In genomic region chr20:48831702-48832422, GRCh38 we compare ENCODE assay signal across 8 cellular contexts. TPM values are rescaled to one million over a fixed set of nuclear protein-coding genes. Genes with fewer than 3 reads are reported as not detected.
A peak's percentile ranks its signal among the peaks of the same experiment; 100 is the strongest.
DNase-seq lines count a peak whose midpoint lies in the region; ATAC-seq and TF ChIP-seq lines count a peak whose summit lies in the region.

No MANE protein-coding gene starts in this region.

- no peak for TF ChIP-seq CTCF in PC-9 (conservative IDR thresholded peaks at IDR 0.05)
- TF ChIP-seq CTCF in fibroblast of mammary gland (conservative IDR thresholded peaks at IDR 0.05; ENCODE audit: control insufficient read depth, insufficient read depth, low read depth, low read length) = no peak

- peak overlapping the region; percentile 34 for H3K4me2 ChIP-seq in PC-9

- DNase-seq in EL (peak; percentile 82), PC-9 (peak; percentile 86 to 88), fibroblast of mammary gland (ENCODE audit: low read depth) (peak; percentile 70), renal cortical epithelial cell (ENCODE audit: low read depth) (peak; percentile 21), DMS153 treated with DMSO at 0.1 percent for 48 hours (lab: John Stamatoyannopoulos, UW; ENCODE audit: unreplicated experiment) (no peak), NCI-H1417 (lab: John Stamatoyannopoulos, UW) (no peak)

- no TSS peak for BruUV-seq in PC-9 (replicated peaks; lab: Mats Ljungman, UMichigan)

- H2AFZ ChIP-seq in PC-9 = no peak overlapping the region

- peaks cover 28% of the 10 kb centered on the region for H3K4me1 ChIP-seq in PC-9 (replicated peaks; ENCODE audit: insufficient read depth)

- CTCF ChIA-PET in PC-9 (lab: Charles Lee) = interaction anchor here (0.5 kb wide), 1 partner anchor 68 kb away, joined by 3 read pairs; no protein-coding TSS in a partner anchor

- H3K36me3 ChIP-seq in PC-9 (ENCODE audit: low read depth) = no peaks in the 10 kb centered on the region

- no peaks in the 10 kb centered on the region for H3K79me2 ChIP-seq in PC-9 (ENCODE audit: low read depth)

- peak overlapping the region; percentile 59 for H3K27ac ChIP-seq in PC-9

- no peaks in the 10 kb centered on the region for H4K20me1 ChIP-seq in PC-9 (ENCODE audit: insufficient read depth)

- no peaks in the 10 kb centered on the region for H3K9me3 ChIP-seq in PC-9 (ENCODE audit: insufficient read depth, low read depth)

- intact Hi-C loops in PC-9 (cut with micrococcal nuclease; ENCODE audit: unreplicated experiment) = loop anchor here (1.0 to 5.0 kb wide), 3 partner anchors 44 to 150 kb away; no protein-coding TSS in a partner anchor

- no peaks in the 10 kb centered on the region for H3K9me2 ChIP-seq in PC-9 (ENCODE audit: insufficient read depth)

- POLR2A ChIA-PET in PC-9 (lab: Charles Lee; ENCODE audit: unreplicated experiment) = interaction anchor here (0.6 kb wide), 5 partner anchors 8 to 412 kb away, joined by 3 to 8 read pairs (median 4); no protein-coding TSS in a partner anchor

- H3K4me3 ChIP-seq in PC-9 (no peak overlapping the region), fibroblast of mammary gland (ENCODE audit: control insufficient read depth, low read depth, low read length) (no peak overlapping the region)

- ATAC-seq in GM21737 (IDR thresholded peaks at IDR 0.05; ENCODE audit: unreplicated experiment) = no peak
- no peak for ATAC-seq in GM21360 (IDR thresholded peaks at IDR 0.05; ENCODE audit: unreplicated experiment)

- H3K27me3 ChIP-seq in PC-9 (ENCODE audit: insufficient read depth, low read depth) = no peaks in the 10 kb centered on the region

- peaks cover 28% of the 10 kb centered on the region; the same call in 1 of the 2 replicates for H3F3A ChIP-seq in PC-9 (ENCODE audit: insufficient read depth, low read depth)

RNA-seq across cellular contexts. Expression of gene PREX1, which starts 4.1 kb away (rescaled TPM):
- total RNA-seq in PC-9 (2021) = 3.3 and 4.3 TPM in 2 replicates
- under 0.01 and 1.5 TPM in 2 replicates for total RNA-seq in renal cortical epithelial cell

Comparison
In these comparisons a context has a peak if more than half of its experiments do, and no peak if none do; other contexts are left out.
1. DNase-seq: peak in EL (single experiment), PC-9 (2 of 2), fibroblast of mammary gland (single experiment) and renal cortical epithelial cell (single experiment); none in DMS153 treated with DMSO at 0.1 percent for 48 hours (single experiment) and NCI-H1417 (0 of 3).